In the genomic region with DNA sequence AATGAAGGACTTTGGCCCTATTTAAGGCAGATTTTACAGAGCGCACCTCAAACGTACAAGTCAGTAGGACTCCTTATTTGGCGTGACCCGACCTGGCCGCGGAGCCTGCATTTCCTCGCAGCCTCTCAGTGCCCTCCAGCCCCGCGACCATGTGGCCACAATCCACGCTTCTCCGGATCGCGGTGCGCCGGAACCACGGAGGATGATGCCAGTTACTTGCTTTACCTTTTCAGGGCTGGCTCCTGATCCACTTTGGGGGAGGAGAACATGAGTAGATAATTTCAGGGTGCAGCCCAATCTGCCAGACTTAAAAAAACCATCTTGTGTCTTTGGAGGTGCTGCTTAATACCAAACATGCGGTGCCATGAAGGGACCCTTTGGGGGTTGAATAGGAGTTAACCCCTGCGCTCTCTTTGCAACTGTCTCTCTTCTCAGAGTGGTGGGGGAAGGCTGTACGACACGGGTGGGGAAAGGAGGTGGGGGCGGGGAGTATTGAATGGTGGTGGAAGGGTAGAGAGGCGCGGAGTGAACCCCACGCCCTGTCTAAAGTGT, we compare ENCODE assay signal across 8 cellular contexts. TPM values are rescaled to one million over a fixed set of nuclear protein-coding genes. Genes with fewer than 3 reads are reported as not detected.
A peak's percentile ranks its signal among the peaks of the same experiment; 100 is the strongest.
DNase-seq lines count a peak whose midpoint lies in the region; ATAC-seq and TF ChIP-seq lines count a peak whose summit lies in the region.

No MANE protein-coding gene starts in this region.

- H3K4me1 Mint-ChIP-seq in neural crest cell = peaks cover 25% of the 10 kb centered on the region

- no peaks in the 10 kb centered on the region for H3K36me3 Mint-ChIP-seq in neural crest cell (ENCODE audit: low read depth)

- peak overlapping the region; percentile 67 for H3K4me3 ChIP-seq in GM12875 (ENCODE audit: low read depth, low read length)
- H3K4me3 ChIP-seq in WI38 (ENCODE audit: low read depth, low read length) = peak overlapping the region; percentile 69
- peak overlapping the region; percentile 45 for H3K4me3 ChIP-seq in epithelial cell of esophagus (ENCODE audit: low read length)

- H3K27ac Mint-ChIP-seq in neural crest cell (ENCODE audit: unreplicated experiment) = no peak overlapping the region

- no peaks in the 10 kb centered on the region for H3K9me3 Mint-ChIP-seq in neural crest cell

- TF ChIP-seq CTCF in GM12875 (IDR thresholded peaks at IDR 0.05; ENCODE audit: borderline replicate concordance, insufficient read depth, low read depth, low read length) = no peak
- TF ChIP-seq CTCF in WI38 (IDR thresholded peaks at IDR 0.05; ENCODE audit: low read depth, low read length) = no peak
- no peak for TF ChIP-seq CTCF in epithelial cell of esophagus (IDR thresholded peaks at IDR 0.05; ENCODE audit: insufficient read depth, low read depth, low read length, missing control alignments)
- no peak for TF ChIP-seq CTCF in neural crest cell (conservative IDR thresholded peaks at IDR 0.05)

- no peak for ATAC-seq in HG02938 (IDR thresholded peaks at IDR 0.05; ENCODE audit: unreplicated experiment)
- no peak for ATAC-seq in HG02973 (IDR thresholded peaks at IDR 0.05; ENCODE audit: unreplicated experiment)

- DNase-seq in epithelial cell of esophagus (ENCODE audit: low read depth) (no peak), neural crest cell (ENCODE audit: low read depth, low spot score) (no peak), EL (no peak), GM19238 (ENCODE audit: insufficient read length, low spot score) (no peak)

- H3K27me3 Mint-ChIP-seq in neural crest cell (ENCODE audit: low read depth) = peaks cover 61% of the 10 kb centered on the region

- H3K4me3 Mint-ChIP-seq in neural crest cell = peak overlapping the region; percentile 87

RNA-seq across cellular contexts. Expression of a gene that starts 1.5 kb away (rescaled TPM):
- total RNA-seq in neural crest cell = 1.6 and 2.2 TPM in 2 replicates

RNA-seq across cellular contexts. Expression of a gene that starts 14.0 kb away (rescaled TPM):
- 8.6 and 8.8 TPM in 2 replicates for total RNA-seq in neural crest cell

RNA-seq across cellular contexts. Expression of a gene that starts 28.1 kb away (rescaled TPM):
- total RNA-seq in neural crest cell = 30.3 and 32.1 TPM in 2 replicates
